Comparison of ENCODE assay signal across 11 cellular contexts in the genomic region with DNA sequence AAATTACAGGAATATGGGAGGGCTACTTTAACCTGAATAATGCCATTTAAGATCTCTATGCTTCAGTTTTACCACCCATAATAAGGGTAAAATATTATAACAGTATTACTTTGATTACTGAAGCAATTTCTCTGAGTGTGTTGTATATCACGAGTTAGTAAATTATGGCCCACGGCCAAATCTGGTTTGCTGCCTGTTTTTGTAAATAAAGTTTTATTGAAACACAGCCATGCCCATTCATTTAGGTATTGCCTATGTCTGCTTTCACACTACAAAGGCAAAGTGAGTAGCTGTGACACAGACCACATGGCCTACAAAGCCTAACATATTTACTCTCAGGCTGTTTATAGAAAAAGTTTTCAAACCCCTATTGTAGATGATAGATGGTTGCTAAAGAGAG.
"Had no signal": no experiment of that assay in that cellular context is flagged by ENCODE, and none has a peak within 500 bp of the region (broad histone marks: within the 10 kb centered on the region; RNA-seq: fewer than 3 reads in every experiment).

No MANE protein-coding gene starts in this region.

- H3K9ac ChIP-seq: GM23248, KMS-11 had no signal

- H3K27ac ChIP-seq: GM23248, HL-60, KMS-11 had no signal

- H3K4me1 ChIP-seq: HAP-1 had no signal

- ATAC-seq: HCT116 had no signal

- H2AFZ ChIP-seq: GM23248 had no signal

- H3K4me2 ChIP-seq: KMS-11 had no signal

- DNase-seq: GM23248, GOT3, H7, HFFc6, IMR-90, Karpas-422, KBM-7 had no signal

- H3K9me3 ChIP-seq: HAP-1 had no signal

- H3K36me3 ChIP-seq: HAP-1 had no signal

- H3K4me3 ChIP-seq: GM23248, HAP-1 had no signal
